ENCODE assay signal across 13 cellular contexts in the genomic region with DNA sequence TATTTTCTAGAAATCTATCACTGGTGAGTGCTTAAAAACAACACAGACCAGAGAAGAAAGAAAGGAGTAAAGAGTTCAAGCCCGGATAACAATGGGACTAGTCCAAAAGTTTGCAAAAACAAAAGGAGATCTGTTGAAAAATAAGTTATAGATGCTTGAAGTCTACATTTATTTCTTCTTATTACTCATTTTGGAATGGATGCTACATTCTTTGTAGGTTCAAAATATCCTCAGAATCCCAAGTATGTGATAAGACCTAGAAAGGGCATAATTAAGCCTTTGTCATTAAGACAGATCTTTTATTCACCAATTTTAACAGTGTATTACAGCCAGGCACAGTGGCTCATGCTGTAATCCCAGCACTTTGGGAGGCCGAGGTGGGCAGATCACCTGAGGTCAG. TPM values are rescaled to one million over a fixed set of nuclear protein-coding genes. Genes with fewer than 3 reads are reported as not detected.
DNase-seq lines count a peak whose midpoint lies in the region; TF ChIP-seq lines count a peak whose summit lies in the region.
"Had no signal": no experiment of that assay in that cellular context is flagged by ENCODE, and none has a peak within 500 bp of the region (broad histone marks: within the 10 kb centered on the region; RNA-seq: fewer than 3 reads in every experiment).

No MANE protein-coding gene starts in this region.

- H3K9me3 ChIP-seq in SJSA1 (replicated peaks) (no peaks in the 10 kb centered on the region), smooth muscle cell (replicated peaks; ENCODE audit: low read depth) (no peaks in the 10 kb centered on the region)

- H3K79me2 ChIP-seq in smooth muscle cell (ENCODE audit: low read depth) = no peaks in the 10 kb centered on the region

- peaks cover 73% of the 10 kb centered on the region for H3K4me1 Mint-ChIP-seq in Calu3 (ENCODE audit: low read depth, unreplicated experiment)

- H3K9me3 Mint-ChIP-seq in Calu3 (ENCODE audit: low read depth, unreplicated experiment) = peaks cover 10% of the 10 kb centered on the region
- H3K9me3 Mint-ChIP-seq: CD14-positive monocyte; CD8-positive, alpha-beta T cell had no signal

- TF ChIP-seq CTCF in Calu3 (IDR thresholded peaks at IDR 0.05; ENCODE audit: unreplicated experiment) (no peak), smooth muscle cell (IDR thresholded peaks at IDR 0.05; ENCODE audit: borderline replicate concordance, insufficient read depth, poor library complexity, severe bottlenecking) (no peak)

- peak overlapping the region; percentile 73 for H3K27ac Mint-ChIP-seq in Calu3 (ENCODE audit: unreplicated experiment)
- H3K27ac Mint-ChIP-seq: CD8-positive, alpha-beta T cell had no signal

- no peak overlapping the region for H2AFZ ChIP-seq in smooth muscle cell (ENCODE audit: low read depth)

- DNase-seq in A172 (ENCODE audit: low spot score) (peak; percentile 44), Calu3 (peak; percentile 41), SJSA1 (ENCODE audit: low read depth in 1 of 2, low spot score in 2 of 2) (peak in 1 of 2 experiments; percentile 68), foreskin melanocyte (peak; percentile 75), activated T-cell treated with anti-CD3 and anti-CD28 coated beads for 4 hours (no peak), NCI-H187 (lab: John Stamatoyannopoulos, UW) (no peak), smooth muscle cell (lab: John Stamatoyannopoulos, UW; ENCODE audit: unreplicated experiment) (no peak), NOMO-1 (lab: John Stamatoyannopoulos, UW; ENCODE audit: unreplicated experiment in 2 of 2) (no peak)
- DNase-seq: CD8-positive, alpha-beta T cell; COR-L47; H7; IMR-90 had no signal

- CTCF ChIA-PET in Calu3 (lab: Charles Lee) = interaction anchor here (1.3 to 1.8 kb wide), 2 partner anchors 13 to 69 kb away, joined by 4 to 5 read pairs; no protein-coding TSS in a partner anchor

- peaks cover 6% of the 10 kb centered on the region for H3K36me3 Mint-ChIP-seq in Calu3 (ENCODE audit: insufficient read depth, unreplicated experiment)
- H3K36me3 Mint-ChIP-seq: CD14-positive monocyte; CD8-positive, alpha-beta T cell had no signal

- H3K27me3 ChIP-seq in SJSA1 (replicated peaks) (no peaks in the 10 kb centered on the region), smooth muscle cell (ENCODE audit: low read depth) (no peaks in the 10 kb centered on the region)

- 95% methylated on average over 2 of the region's 2 CpGs for WGBS in smooth muscle cell (ENCODE audit: low lambda C conversion rate)

- H3K9ac ChIP-seq in smooth muscle cell (ENCODE audit: low read depth) = no peak overlapping the region

- H3K4me3 ChIP-seq in SJSA1 (no peak overlapping the region), smooth muscle cell (no peak overlapping the region)

- no peaks in the 10 kb centered on the region for H3K36me3 ChIP-seq in SJSA1
- no peaks in the 10 kb centered on the region for H3K36me3 ChIP-seq in smooth muscle cell (ENCODE audit: low read depth)

- peaks cover 18% of the 10 kb centered on the region for H3K4me1 ChIP-seq in SJSA1 (replicated peaks)
- no peaks in the 10 kb centered on the region for H3K4me1 ChIP-seq in smooth muscle cell (ENCODE audit: low read depth)

- no peak overlapping the region for H3K4me2 ChIP-seq in smooth muscle cell

- peak overlapping the region; percentile 34 for H3K27ac ChIP-seq in SJSA1
- H3K27ac ChIP-seq in smooth muscle cell (ENCODE audit: low read depth) = no peak overlapping the region

- no peaks in the 10 kb centered on the region for H4K20me1 ChIP-seq in smooth muscle cell (ENCODE audit: low read depth)

- no peaks in the 10 kb centered on the region for H3K27me3 Mint-ChIP-seq in Calu3 (ENCODE audit: unreplicated experiment)

- H3K4me3 Mint-ChIP-seq in Calu3 (ENCODE audit: low read depth, unreplicated experiment) = peak overlapping the region; percentile 1
- H3K4me3 Mint-ChIP-seq: CD14-positive monocyte; CD8-positive, alpha-beta T cell had no signal

- no peaks in the 10 kb centered on the region for H3F3A ChIP-seq in smooth muscle cell (ENCODE audit: low read depth)

- intact Hi-C loops in Calu3 (cut with micrococcal nuclease; ENCODE audit: unreplicated experiment) = no loop called here

- no TSS peak for BruUV-seq in Calu3 (replicated peaks; lab: Mats Ljungman, UMichigan)

RNA-seq across cellular contexts. Expression of a gene that starts 42.7 kb away (rescaled TPM):
- 17.8 and 20.8 TPM in 2 replicates for total RNA-seq in A172 (2014; rRNA removed; shearing (Covaris generic))
- total RNA-seq in Calu3 (2022) (157 and 183 TPM in 2 replicates), smooth muscle cell (10.2 and 11.5 TPM in 2 replicates)
- 1.3 and 3.6 TPM in 2 replicates for total RNA-seq in SJSA1 (2014; rRNA removed; shearing (Covaris generic))
- polyA plus RNA-seq in smooth muscle cell = 0.38 and 1.5 TPM in 2 replicates
- total RNA-seq: CD8-positive, alpha-beta T cell had no signal

Comparison
In these comparisons a context has a peak if more than half of its experiments do, and no peak if none do; other contexts are left out.
1. DNase-seq: peak in A172 (single experiment), Calu3 (single experiment) and foreskin melanocyte (single experiment); none in activated T-cell treated with anti-CD3 and anti-CD28 coated beads for 4 hours (single experiment), NCI-H187 (0 of 2), smooth muscle cell (single experiment) and NOMO-1 (0 of 2).